Comparison of ENCODE assay signal across 8 cellular contexts in the genomic region with DNA sequence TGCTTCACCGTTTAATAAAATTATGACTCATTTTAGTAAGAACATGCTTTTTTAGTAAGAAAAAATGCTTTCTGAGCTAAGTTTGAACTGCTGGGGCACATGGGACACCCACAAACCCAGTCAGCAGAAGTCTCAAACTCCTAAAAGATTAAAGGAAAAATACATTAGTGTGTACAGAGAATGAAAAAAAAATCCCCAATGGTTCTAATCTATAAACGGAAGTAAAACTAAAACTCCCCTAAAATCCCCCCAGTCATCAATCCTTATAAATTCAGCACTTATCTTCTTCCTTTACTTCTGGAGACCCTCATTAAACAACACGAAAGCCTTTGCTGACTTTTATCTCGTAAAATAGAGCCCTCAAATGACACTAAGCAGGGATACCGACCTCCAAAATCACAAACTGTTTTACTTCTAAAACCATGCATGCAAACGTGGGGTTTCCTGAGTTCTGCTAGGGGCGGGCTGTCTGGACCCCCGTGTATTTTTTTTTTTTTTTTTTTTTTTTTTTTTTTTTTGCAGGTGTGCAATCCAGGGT. TPM values are rescaled to one million over a fixed set of nuclear protein-coding genes. Genes with fewer than 3 reads are reported as not detected.
DNase-seq lines count a peak whose midpoint lies in the region; ATAC-seq, FAIRE-seq and TF ChIP-seq lines count a peak whose summit lies in the region.

No MANE protein-coding gene starts in this region.

- no peak overlapping the region for H2BK12ac ChIP-seq in neuronal stem cell (ENCODE audit: low read length)

- DNase-seq in EL (peak; percentile 13), KG1 (lab: John Stamatoyannopoulos, UW) (peak; percentile 28), neuronal stem cell (ENCODE audit: low spot score) (peak; percentile 2), NCI-H1092 treated with DMSO at 0.1 percent for 48 hours (lab: John Stamatoyannopoulos, UW) (no peak), GM19239 (ENCODE audit: insufficient read length, low spot score) (no peak)

- no peak overlapping the region for H3K14ac ChIP-seq in neuronal stem cell (ENCODE audit: low read length)

- H3K18ac ChIP-seq in neuronal stem cell (ENCODE audit: low read length) = no peak overlapping the region

- no peaks in the 10 kb centered on the region for H3K79me1 ChIP-seq in neuronal stem cell (ENCODE audit: low read depth, low read length)

- H2AFZ ChIP-seq in neuronal stem cell (ENCODE audit: low read length) = peak overlapping the region; percentile 67

- peak overlapping the region; percentile 42 to 89 (median 85) for H3K4me3 Mint-ChIP-seq in brain

- WGBS in neuronal stem cell (ENCODE audit: extremely low coverage in 2 of 2, insufficient read length in 2 of 2, insufficient replicate concordance in 1 of 2), 2 donors = no CpG with 5 or more reads among the region's 8 CpGs

- no peak overlapping the region for H2BK120ac ChIP-seq in neuronal stem cell (ENCODE audit: low read depth, low read length)

- no peaks in the 10 kb centered on the region for H3K36me3 ChIP-seq in neuronal stem cell (replicated peaks in 1 of 2; ENCODE audit: control insufficient read depth in 2 of 2, insufficient read depth in 2 of 2, low read length in 2 of 2)

- peak overlapping the region; percentile 47 for H3K4me2 ChIP-seq in neuronal stem cell (ENCODE audit: insufficient read depth, low read length, poor library complexity, severe bottlenecking)

- H3K4me3 ChIP-seq in neuronal stem cell (ENCODE audit: low read length in 2 of 2) = peak overlapping the region in 1 of 2 donors; percentile 70

- no peak overlapping the region for H4K91ac ChIP-seq in neuronal stem cell (ENCODE audit: low read depth, low read length, poor library complexity)

- H3K9me3 ChIP-seq in neuronal stem cell (replicated peaks in 1 of 2; ENCODE audit: control insufficient read depth in 2 of 2, insufficient read depth in 1 of 2, low read depth in 1 of 2, low read length in 2 of 2) = peaks cover 0 to 2% of the 10 kb centered on the region in 2 donors

- peaks cover 0 to 4% (median 0%) of the 10 kb centered on the region in 5 experiments for H3K9me3 Mint-ChIP-seq in brain

- H3K4me1 Mint-ChIP-seq in brain = peaks cover 22% of the 10 kb centered on the region

- H3K36me3 Mint-ChIP-seq in brain = no peaks in the 10 kb centered on the region

- H3K27ac Mint-ChIP-seq in brain = no peak overlapping the region

- H2AK5ac ChIP-seq in neuronal stem cell (ENCODE audit: low read depth, low read length) = no peak overlapping the region

- no peak overlapping the region for H3K27ac ChIP-seq in neuronal stem cell (replicated peaks; ENCODE audit: low read length)

- H2BK5ac ChIP-seq in neuronal stem cell (ENCODE audit: low read length) = no peak overlapping the region

- H2BK15ac ChIP-seq in neuronal stem cell (ENCODE audit: low read length) = no peak overlapping the region

- no peak overlapping the region for H3K9ac ChIP-seq in neuronal stem cell (ENCODE audit: low read depth, low read length, poor library complexity)

- H3K4me1 ChIP-seq in neuronal stem cell (ENCODE audit: control insufficient read depth in 2 of 2, insufficient read depth in 1 of 2, low read depth in 1 of 2, low read length in 2 of 2) = peaks cover 7 to 8% of the 10 kb centered on the region in 2 donors

- H3K27me3 Mint-ChIP-seq in brain = peaks cover 50% of the 10 kb centered on the region

- FAIRE-seq in GM19239 (lab: Jason Lieb, UNC) = no peak

- peaks cover 6 to 63% (median 23%) of the 10 kb centered on the region in 3 experiments for H3K27me3 ChIP-seq in neuronal stem cell (ENCODE audit: control insufficient read depth in 3 of 3, insufficient read depth in 3 of 3, low read depth in 1 of 3, low read length in 3 of 3)

- no peak for ATAC-seq in HG03442 (IDR thresholded peaks at IDR 0.05; ENCODE audit: unreplicated experiment)
- ATAC-seq in GM18498 (IDR thresholded peaks at IDR 0.05; ENCODE audit: unreplicated experiment) = no peak

- no peak for TF ChIP-seq CTCF in brain (conservative IDR thresholded peaks at IDR 0.05)

- no peak overlapping the region for H4K8ac ChIP-seq in neuronal stem cell (ENCODE audit: low read depth, low read length)

- H3K23ac ChIP-seq in neuronal stem cell (ENCODE audit: low read depth, low read length, poor library complexity) = no peak overlapping the region

- no peak overlapping the region for H3K4ac ChIP-seq in neuronal stem cell (ENCODE audit: low read length)

RNA-seq across cellular contexts. Expression of gene MYB, which starts 1.1 kb away (rescaled TPM):
- polyA plus RNA-seq in brain (ENCODE audit: insufficient read depth, low read depth, low replicate concordance) = 4.8 TPM
- 2.6 TPM for polyA plus RNA-seq in neuronal stem cell (2013, experiment 1 of 2)
- polyA plus RNA-seq in neuronal stem cell (2013, experiment 2 of 2) = 2.3 TPM

Comparison
In these comparisons a context has a peak if more than half of its experiments do, and no peak if none do; other contexts are left out.
1. DNase-seq: peak in EL (single experiment), KG1 (single experiment) and neuronal stem cell (single experiment); none in NCI-H1092 treated with DMSO at 0.1 percent for 48 hours (single experiment) and GM19239 (single experiment).